20 cellular contexts compared by ENCODE assay signal in genomic region chr2:119324748-119325270, GRCh38.
"Had no signal": no experiment of that assay in that cellular context is flagged by ENCODE, and none has a peak within 500 bp of the region (broad histone marks: within the 10 kb centered on the region; RNA-seq: fewer than 3 reads in every experiment).

No MANE protein-coding gene starts in this region.

- H3K4me3 ChIP-seq: gastrocnemius medialis, left ventricle myocardium inferior, lower lobe of right lung, prostate gland, right atrium auricular region, sigmoid colon, spleen, suprapubic skin had no signal

- H3K27ac ChIP-seq: epithelial cell of prostate, gastrocnemius medialis, left ventricle myocardium inferior, lower lobe of right lung, neutrophil, prostate gland, right atrium auricular region, sigmoid colon, spleen, suprapubic skin had no signal

- ATAC-seq: esophagus mucosa; gastrocnemius medialis; lower lobe of right lung; natural killer cell treated with Interleukin-12 subunit alpha and Interleukin-12 subunit beta and Interleukin-15 and Interleukin-18, amount 100 ng/mL, for 72 hours; stimulated activated naive B cell treated with anti-CD40 and anti-IgM and Interleukin-4, amounts not matched to agents 10 μg/mL and 1 μg/mL and 100 μg/mL, for 72 hours had no signal

- H3K9me3 ChIP-seq: gastrocnemius medialis, left ventricle myocardium inferior, lower lobe of right lung, neutrophil, prostate gland, right atrium auricular region, sigmoid colon, spleen, suprapubic skin had no signal

- H3K27me3 ChIP-seq: gastrocnemius medialis, neutrophil, right atrium auricular region, sigmoid colon, spleen, suprapubic skin had no signal

- H3K4me1 ChIP-seq: left ventricle myocardium inferior, lower lobe of right lung, prostate gland, right atrium auricular region, sigmoid colon, spleen had no signal

- H3K36me3 ChIP-seq: gastrocnemius medialis, left ventricle myocardium inferior, lower lobe of right lung, neutrophil, prostate gland, right atrium auricular region, sigmoid colon, spleen, suprapubic skin had no signal

- DNase-seq: caudate nucleus; effector CD8-positive, alpha-beta T cell; endodermal cell; foreskin fibroblast; gastrocnemius medialis; head of caudate nucleus; kidney; left ventricle myocardium inferior; lower lobe of right lung; naive B cell; sigmoid colon; spleen; stimulated activated naive B cell treated with anti-CD40 and anti-IgM and Interleukin-4, amounts not matched to agents 10 μg/mL and 1 μg/mL and 100 μg/mL, for 72 hours had no signal
